In the genomic region with DNA sequence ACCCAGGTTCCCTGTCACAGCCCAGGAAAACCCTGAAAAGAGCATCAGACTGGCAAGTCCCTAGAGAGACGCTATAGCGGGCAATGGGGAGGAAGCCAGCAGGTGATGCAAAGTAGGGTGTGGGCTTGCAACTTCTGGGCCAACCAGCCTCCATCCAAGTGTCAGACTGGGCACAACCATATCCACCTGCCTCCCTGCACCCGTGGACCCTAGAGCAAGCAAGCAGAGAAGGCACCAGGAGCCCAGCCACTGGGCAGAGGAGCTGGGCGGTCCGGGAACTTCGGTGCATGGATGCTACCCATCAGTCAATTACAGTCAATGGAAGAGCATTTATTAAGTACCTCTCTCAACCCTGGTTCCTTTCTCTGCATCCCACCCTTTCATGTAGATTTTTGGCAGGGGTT, we compare ENCODE assay signal across 14 cellular contexts. TPM values are rescaled to one million over a fixed set of nuclear protein-coding genes. Genes with fewer than 3 reads are reported as not detected.
DNase-seq lines count a peak whose midpoint lies in the region; ATAC-seq, FAIRE-seq and TF ChIP-seq lines count a peak whose summit lies in the region.
"Had no signal": no experiment of that assay in that cellular context is flagged by ENCODE, and none has a peak within 500 bp of the region (broad histone marks: within the 10 kb centered on the region; RNA-seq: fewer than 3 reads in every experiment).

No MANE protein-coding gene starts in this region.

- no peak overlapping the region for H4K8ac ChIP-seq in H9 (replicated peaks; ENCODE audit: insufficient read length, low read depth, low read length)

- H3K4me3 ChIP-seq in RWPE2 (ENCODE audit: severe bottlenecking) (peak overlapping the region; percentile 100), esophagus (ENCODE audit: low read depth in 1 of 2, low read length in 2 of 2) (peak overlapping the region; percentile 84 to 96), neuron (ENCODE audit: low read length) (peak overlapping the region; percentile 93), brain microvascular endothelial cell (ENCODE audit: low read depth, low read length) (no peak overlapping the region)
- H3K4me3 ChIP-seq: MG63, SK-N-MC had no signal

- H3K79me1 ChIP-seq in H9 (ENCODE audit: insufficient read depth, low read depth, low read length, poor library complexity, severe bottlenecking) = peaks cover 8% of the 10 kb centered on the region

- H4K5ac ChIP-seq in H9 (ENCODE audit: insufficient read length, low read depth, low read length) = no peak overlapping the region

- DNase-seq in H9 (no peak), RWPE2 (ENCODE audit: low spot score) (no peak), brain microvascular endothelial cell (no peak), D721Med (ENCODE audit: insufficient read length, low spot score) (no peak)
- DNase-seq in activated CD4-positive, alpha-beta T cell treated with anti-CD3 and anti-CD28 coated beads for 48 hours = no peak
- DNase-seq: activated CD4-positive, alpha-beta T cell treated with anti-CD3 and anti-CD28 coated beads, Interleukin-2, amount 10 ng/mL, durations not matched to agents 7 days and 5 days; activated naive CD4-positive, alpha-beta T cell treated with Interleukin-2 at 50 U/mL for 16 hours; MG63; NCI-H510A had no signal

- peak overlapping the region; percentile 66 to 96 (median 72); a peak in 4 of 7 replicates for H3K27ac Mint-ChIP-seq in H9
- H3K27ac Mint-ChIP-seq: activated CD4-positive, alpha-beta T cell treated with anti-CD3 and anti-CD28 coated beads, Interleukin-2, amount 10 ng/mL, durations not matched to agents 7 days and 5 days; stimulated activated naive CD8-positive, alpha-beta T cell treated with anti-CD3 and anti-CD28 coated beads, Interleukin-15, Interleukin-2, amounts not matched to agents 100 ng/mL and 50 ng/mL, for 24 hours had no signal

- no peak overlapping the region for H2BK120ac ChIP-seq in H9 (ENCODE audit: low read depth, low read length, poor library complexity, severe bottlenecking)

- H3K36me3 Mint-ChIP-seq in H9 (ENCODE audit: insufficient read depth in 1 of 3, low read depth in 3 of 3) = peaks cover 0 to 23% (median 14%) of the 10 kb centered on the region in 3 experiments; a peak in 5 of 7 replicates

- no peak overlapping the region for H3K9ac ChIP-seq in H9 (ENCODE audit: extremely low read depth, insufficient read length, low read length)

- H3K9me3 ChIP-seq in H9 (ENCODE audit: control insufficient read depth, low read depth, low read length) (no peaks in the 10 kb centered on the region), RWPE2 (ENCODE audit: severe bottlenecking) (no peaks in the 10 kb centered on the region), esophagus (ENCODE audit: control insufficient read depth in 2 of 2, insufficient read depth in 1 of 2, low read depth in 1 of 2, low read length in 1 of 2) (no peaks in the 10 kb centered on the region), neuron (ENCODE audit: low read length) (no peaks in the 10 kb centered on the region)
- H3K9me3 ChIP-seq: MG63 had no signal

- no peak for TF ChIP-seq CTCF in H9 (conservative IDR thresholded peaks at IDR 0.05)
- TF ChIP-seq CTCF in RWPE2 (IDR thresholded peaks at IDR 0.05; ENCODE audit: poor library complexity, severe bottlenecking) = no peak
- TF ChIP-seq CTCF in brain microvascular endothelial cell (IDR thresholded peaks at IDR 0.05; ENCODE audit: low read depth, low read length, missing control alignments) = no peak
- no peak for TF ChIP-seq CTCF in D721Med (IDR thresholded peaks at IDR 0.05; ENCODE audit: insufficient read depth, missing control alignments)

- in situ Hi-C loops in brain microvascular endothelial cell (cut with HindIII; ENCODE audit: low pct_ligation_motif_present, low sequenced_read_pairs) = no loop called here

- no peaks in the 10 kb centered on the region for H3K9me3 Mint-ChIP-seq in H9
- H3K9me3 Mint-ChIP-seq: activated CD4-positive, alpha-beta T cell treated with anti-CD3 and anti-CD28 coated beads, Interleukin-2, amount 10 ng/mL, durations not matched to agents 7 days and 5 days; stimulated activated naive CD8-positive, alpha-beta T cell treated with anti-CD3 and anti-CD28 coated beads, Interleukin-15, Interleukin-2, amounts not matched to agents 100 ng/mL and 50 ng/mL, for 24 hours had no signal

- no peak overlapping the region for H2BK12ac ChIP-seq in H9 (ENCODE audit: insufficient read length, low read depth, low read length)

- H3K27ac ChIP-seq in H9 (ENCODE audit: insufficient read length, low read depth, low read length) = no peak overlapping the region
- H3K27ac ChIP-seq in RWPE2 (ENCODE audit: poor library complexity, severe bottlenecking) = peak overlapping the region; percentile 65
- H3K27ac ChIP-seq in esophagus (ENCODE audit: low read depth in 2 of 2, low read length in 1 of 2) = peak overlapping the region; percentile 92 to 96
- no peak overlapping the region for H3K27ac ChIP-seq in brain microvascular endothelial cell
- H3K27ac ChIP-seq: SK-N-MC had no signal

- ATAC-seq in RWPE2 (ENCODE audit: low read depth) = no peak
- no peak for ATAC-seq in HG02763 (IDR thresholded peaks at IDR 0.05; ENCODE audit: unreplicated experiment)

- H3K4me1 Mint-ChIP-seq in H9 = peaks cover 59 to 64% of the 10 kb centered on the region in 2 experiments

- H2AFZ ChIP-seq in H9 (ENCODE audit: low read length) (no peak overlapping the region), neuron (ENCODE audit: low read depth, low read length) (no peak overlapping the region)

- no peak overlapping the region for H4K91ac ChIP-seq in H9 (ENCODE audit: insufficient read length, low read depth, low read length)

- H3K18ac ChIP-seq in H9 (ENCODE audit: insufficient read length, low read depth, low read length) = no peak overlapping the region

- no peak overlapping the region for H2BK5ac ChIP-seq in H9 (ENCODE audit: insufficient read length, low read length)

- no CpG with 5 or more reads among the region's 6 CpGs for WGBS in H9 (ENCODE audit: extremely low coverage, insufficient read length, low lambda C conversion rate)
- WGBS in esophagus, 2 donors = 50 to 73% methylated on average over 6 of the region's 6 CpGs

- no peak overlapping the region for H2BK20ac ChIP-seq in H9 (ENCODE audit: low read depth, low read length, poor library complexity, severe bottlenecking)

- H3K27me3 ChIP-seq in H9 (ENCODE audit: insufficient read depth, low read length) (no peaks in the 10 kb centered on the region), RWPE2 (ENCODE audit: insufficient read depth, poor library complexity, severe bottlenecking) (no peaks in the 10 kb centered on the region), esophagus (ENCODE audit: control insufficient read depth in 1 of 2, insufficient read depth in 2 of 2, low read length in 2 of 2) (no peaks in the 10 kb centered on the region), neuron (ENCODE audit: insufficient read depth, low read length) (no peaks in the 10 kb centered on the region), brain microvascular endothelial cell (replicated peaks) (no peaks in the 10 kb centered on the region)
- H3K27me3 ChIP-seq: MG63 had no signal

- no peaks in the 10 kb centered on the region for H4K20me1 ChIP-seq in H9 (ENCODE audit: control insufficient read depth, insufficient read depth, insufficient read length)

- H3T11ph ChIP-seq in H9 (ENCODE audit: low read length) = no peak overlapping the region

- H3K23me2 ChIP-seq in H9 (ENCODE audit: insufficient read length, low read depth, low read length, poor library complexity, severe bottlenecking) = peaks cover 11% of the 10 kb centered on the region

- no peak overlapping the region for H3K23ac ChIP-seq in H9 (ENCODE audit: insufficient read length, low read depth, low read length)

- no peak overlapping the region for H2AK5ac ChIP-seq in H9 (ENCODE audit: insufficient read length, low read length)

- H2BK15ac ChIP-seq in H9 (ENCODE audit: low read depth, low read length) = no peak overlapping the region

- H3K36me3 ChIP-seq in RWPE2 (ENCODE audit: low read depth) = peaks cover 57% of the 10 kb centered on the region
- peaks cover 0 to 7% of the 10 kb centered on the region in 2 donors for H3K36me3 ChIP-seq in esophagus (ENCODE audit: control insufficient read depth in 2 of 2, insufficient read depth in 2 of 2, low read length in 1 of 2)
- no peaks in the 10 kb centered on the region for H3K36me3 ChIP-seq in neuron (ENCODE audit: insufficient read depth, low read length)
- H3K36me3 ChIP-seq in brain microvascular endothelial cell (replicated peaks) = no peaks in the 10 kb centered on the region
- H3K36me3 ChIP-seq: MG63 had no signal

- H3K14ac ChIP-seq in H9 (ENCODE audit: insufficient read depth, low read length) = no peak overlapping the region

- H3K4ac ChIP-seq in H9 (ENCODE audit: low read depth, low read length) = no peak overlapping the region

- H3K4me3 Mint-ChIP-seq in H9 = peak overlapping the region; percentile 98 to 99
- H3K4me3 Mint-ChIP-seq: activated CD4-positive, alpha-beta T cell treated with anti-CD3 and anti-CD28 coated beads, Interleukin-2, amount 10 ng/mL, durations not matched to agents 7 days and 5 days; stimulated activated naive CD8-positive, alpha-beta T cell treated with anti-CD3 and anti-CD28 coated beads, Interleukin-15, Interleukin-2, amounts not matched to agents 100 ng/mL and 50 ng/mL, for 24 hours had no signal

- peak overlapping the region; percentile 83 for H3K4me2 ChIP-seq in H9 (ENCODE audit: insufficient read depth, insufficient read length, low read length)

- H3K56ac ChIP-seq in H9 (ENCODE audit: insufficient read length, low read depth, low read length) = no peak overlapping the region

- H3K27me3 Mint-ChIP-seq in H9 (ENCODE audit: low read depth) = peaks cover 14% of the 10 kb centered on the region

- no peak for FAIRE-seq in D721Med (lab: Jason Lieb, UNC)

- peaks cover 45% of the 10 kb centered on the region; the same call in 1 of the 2 replicates for H3K79me2 ChIP-seq in H9 (ENCODE audit: insufficient read depth, low read length)

- H3K4me1 ChIP-seq in H9 (ENCODE audit: insufficient read depth, low read length) = peaks cover 23% of the 10 kb centered on the region; the same call in 1 of the 2 replicates
- H3K4me1 ChIP-seq in RWPE2 (ENCODE audit: insufficient read depth, poor library complexity, severe bottlenecking) = peaks cover 52% of the 10 kb centered on the region
- H3K4me1 ChIP-seq in esophagus (ENCODE audit: control insufficient read depth in 2 of 2, insufficient read depth in 2 of 2, low read length in 1 of 2) = peaks cover 18 to 31% of the 10 kb centered on the region in 2 donors
- H3K4me1 ChIP-seq in neuron (ENCODE audit: insufficient read depth, low read length) = peaks cover 26% of the 10 kb centered on the region

RNA-seq across cellular contexts. Expression of a gene that starts 2.8 kb away (rescaled TPM):
- 113 and 121 TPM in 2 replicates for total RNA-seq in H9 (2021)
- polyA plus RNA-seq in esophagus = 10 to 100 TPM; 79.6 to 89.9 TPM

Comparison
In these comparisons a context has a peak if more than half of its experiments do, and no peak if none do; other contexts are left out.
1. H3K27ac ChIP-seq: peak in RWPE2 (single experiment) and esophagus (2 of 2); none in H9 (single experiment) and brain microvascular endothelial cell (single experiment).